Comparison of ENCODE assay signal across 18 cellular contexts in genomic region chr10:75868601-75869000, GRCh38.
A peak's percentile ranks its signal among the peaks of the same experiment; 100 is the strongest.
DNase-seq lines count a peak whose midpoint lies in the region; ATAC-seq, FAIRE-seq and TF ChIP-seq lines count a peak whose summit lies in the region.
"Had no signal": no experiment of that assay in that cellular context is flagged by ENCODE, and none has a peak within 500 bp of the region (broad histone marks: within the 10 kb centered on the region; RNA-seq: fewer than 3 reads in every experiment).

No MANE protein-coding gene starts in this region.

- TF ChIP-seq CTCF in H1 (IDR thresholded peaks at IDR 0.05; ENCODE audit: control extremely low read depth in 1 of 3, insufficient read depth in 1 of 3, low read depth in 1 of 3, low read length in 3 of 3) = no peak
- TF ChIP-seq CTCF in CD8-positive, alpha-beta T cell (IDR thresholded peaks at IDR 0.05) = no peak

- H2BK120ac ChIP-seq in H1 (replicated peaks; ENCODE audit: low read depth, low read length) (no peak overlapping the region), neuronal stem cell (ENCODE audit: low read depth, low read length) (no peak overlapping the region)

- H3K4me3 ChIP-seq in H1 (ENCODE audit: extremely low read depth in 1 of 4, insufficient read depth in 2 of 4, low read depth in 3 of 4, low read length in 4 of 4) (no peak overlapping the region), neuronal stem cell (ENCODE audit: low read length in 2 of 2) (no peak overlapping the region)
- H3K4me3 ChIP-seq in CD8-positive, alpha-beta T cell (ENCODE audit: low read depth, low read length) = no peak overlapping the region
- H3K4me3 ChIP-seq: GM23338, HAP-1 had no signal

- POLR2A ChIA-PET in H1 (lab: Charles Lee; ENCODE audit: partially characterized antibody) = no interaction called here
- POLR2A ChIA-PET in CD8-positive, alpha-beta T cell (lab: Charles Lee) = no interaction called here

- H4K20me1 ChIP-seq in H1 (replicated peaks in 1 of 2; ENCODE audit: control insufficient read depth in 1 of 2, insufficient read depth in 2 of 2, low read length in 2 of 2) = no peaks in the 10 kb centered on the region

- no peaks in the 10 kb centered on the region for H3K23me2 ChIP-seq in H1 (ENCODE audit: low read depth, low read length)

- intact Hi-C loops in CD8-positive, alpha-beta T cell (cut with DNase I, micrococcal nuclease) = no loop called here

- H2BK12ac ChIP-seq in H1 (ENCODE audit: low read depth, low read length) (no peak overlapping the region), neuronal stem cell (ENCODE audit: low read length) (no peak overlapping the region)

- no peak overlapping the region for H3K4me2 ChIP-seq in H1 (ENCODE audit: insufficient read depth in 1 of 2, low read depth in 2 of 2, low read length in 2 of 2)
- H3K4me2 ChIP-seq in neuronal stem cell (ENCODE audit: insufficient read depth, low read length, poor library complexity, severe bottlenecking) = no peak overlapping the region
- H3K4me2 ChIP-seq: GM23338 had no signal

- H3K9me3 Mint-ChIP-seq in CD8-positive, alpha-beta T cell = no peaks in the 10 kb centered on the region
- H3K9me3 Mint-ChIP-seq: GM23338, HFFc6 had no signal

- H3K9me3 ChIP-seq in H1 (ENCODE audit: insufficient read depth in 2 of 2, low read depth in 1 of 2, low read length in 1 of 2) (no peaks in the 10 kb centered on the region), neuronal stem cell (replicated peaks in 1 of 2; ENCODE audit: control insufficient read depth in 2 of 2, insufficient read depth in 1 of 2, low read depth in 1 of 2, low read length in 2 of 2) (no peaks in the 10 kb centered on the region)
- H3K9me3 ChIP-seq in CD8-positive, alpha-beta T cell (ENCODE audit: low read length) = no peaks in the 10 kb centered on the region
- H3K9me3 ChIP-seq: Caco-2, HAP-1 had no signal

- no peaks in the 10 kb centered on the region for H3K4me1 ChIP-seq in H1 (replicated peaks in 1 of 4; ENCODE audit: control insufficient read depth in 3 of 4, insufficient read depth in 4 of 4, low read length in 3 of 4)
- H3K4me1 ChIP-seq in neuronal stem cell (ENCODE audit: control insufficient read depth in 2 of 2, insufficient read depth in 1 of 2, low read depth in 1 of 2, low read length in 2 of 2) = peaks cover 0 to 2% of the 10 kb centered on the region in 2 donors
- no peaks in the 10 kb centered on the region for H3K4me1 ChIP-seq in CD8-positive, alpha-beta T cell (ENCODE audit: insufficient read depth, low read length)
- H3K4me1 ChIP-seq: Caco-2, HAP-1 had no signal

- no peak for FAIRE-seq in H1 (lab: Jason Lieb, UNC)
- FAIRE-seq: GM12891, GM18507, H54 had no signal

- H2AFZ ChIP-seq in H1 (ENCODE audit: low read length) (0 out of 2 replicates have a peak overlapping the region, but pooled peaks have one; percentile 67), neuronal stem cell (ENCODE audit: low read length) (no peak overlapping the region)
- H2AFZ ChIP-seq: GM23338 had no signal

- H4K5ac ChIP-seq in H1 (ENCODE audit: insufficient read length, low read depth, low read length) = no peak overlapping the region

- H2BK15ac ChIP-seq in H1 (ENCODE audit: low read length) (no peak overlapping the region), neuronal stem cell (ENCODE audit: low read length) (no peak overlapping the region)

- no peak overlapping the region for H3K23ac ChIP-seq in H1 (ENCODE audit: insufficient read length)
- no peak overlapping the region for H3K23ac ChIP-seq in neuronal stem cell (ENCODE audit: low read depth, low read length, poor library complexity)

- H2AK5ac ChIP-seq in H1 (ENCODE audit: low read depth, low read length) (no peak overlapping the region), neuronal stem cell (ENCODE audit: low read depth, low read length) (peak overlapping the region; percentile 81)

- H3K4me1 Mint-ChIP-seq in CD8-positive, alpha-beta T cell (ENCODE audit: low read depth) = no peaks in the 10 kb centered on the region
- H3K4me1 Mint-ChIP-seq: CD4-positive, alpha-beta memory T cell; GM23338 had no signal

- H3K27me3 Mint-ChIP-seq in CD8-positive, alpha-beta T cell (ENCODE audit: low read depth) = no peaks in the 10 kb centered on the region

- no peak for TF ChIP-seq EP300 in H1 (IDR thresholded peaks at IDR 0.05; ENCODE audit: borderline replicate concordance in 1 of 2, low read depth in 2 of 2, low read length in 2 of 2)

- no peak overlapping the region for H3K56ac ChIP-seq in H1 (replicated peaks; ENCODE audit: insufficient read length, low read depth, low read length)

- H3K36me3 ChIP-seq in H1 (ENCODE audit: control insufficient read depth in 2 of 4, insufficient read depth in 4 of 4, low read length in 3 of 4) = no peaks in the 10 kb centered on the region
- H3K36me3 ChIP-seq in neuronal stem cell (replicated peaks in 1 of 2; ENCODE audit: control insufficient read depth in 2 of 2, insufficient read depth in 2 of 2, low read length in 2 of 2) = no peaks in the 10 kb centered on the region
- H3K36me3 ChIP-seq in CD8-positive, alpha-beta T cell (ENCODE audit: insufficient read depth, low read length) = no peaks in the 10 kb centered on the region
- H3K36me3 ChIP-seq: HAP-1 had no signal

- no peak for TF ChIP-seq POLR2A in H1 (IDR thresholded peaks at IDR 0.05; ENCODE audit: control extremely low read depth in 1 of 2, low read depth in 2 of 2, low read length in 2 of 2)

- no peak overlapping the region for H3K18ac ChIP-seq in H1 (ENCODE audit: extremely low read depth, low read length)
- no peak overlapping the region for H3K18ac ChIP-seq in neuronal stem cell (ENCODE audit: low read length)

- H3K4me3 Mint-ChIP-seq in CD8-positive, alpha-beta T cell = no peak overlapping the region
- H3K4me3 Mint-ChIP-seq: CD4-positive, alpha-beta memory T cell; GM23338; HFFc6 had no signal

- no peak overlapping the region for H2BK20ac ChIP-seq in H1 (ENCODE audit: low read length)

- H3K4ac ChIP-seq in H1 (replicated peaks; ENCODE audit: insufficient read length, low read depth, low read length) (no peak overlapping the region), neuronal stem cell (ENCODE audit: low read length) (no peak overlapping the region)

- H4K91ac ChIP-seq in H1 (replicated peaks; ENCODE audit: insufficient read length, low read length) (no peak overlapping the region), neuronal stem cell (ENCODE audit: low read depth, low read length, poor library complexity) (no peak overlapping the region)

- H3K14ac ChIP-seq in H1 (ENCODE audit: insufficient read length) (no peak overlapping the region), neuronal stem cell (ENCODE audit: low read length) (no peak overlapping the region)

- WGBS in H1 (ENCODE audit: extremely low coverage in 1 of 2, insufficient coverage in 1 of 2, insufficient read length in 1 of 2, insufficient replicate concordance in 2 of 2, low coverage in 1 of 2, low lambda C conversion rate in 2 of 2, missing lambda C conversion rate in 1 of 2), 2 experiments = 86% methylated on average over 5 of the region's 5 CpGs; no CpG with 5 or more reads in 1 of the 2 experiments
- WGBS in neuronal stem cell (ENCODE audit: extremely low coverage in 2 of 2, insufficient read length in 2 of 2, insufficient replicate concordance in 1 of 2), 2 donors = no CpG with 5 or more reads among the region's 5 CpGs

- DNase-seq in NCI-H69 (lab: John Stamatoyannopoulos, UW) (peak; percentile 10), H1 (ENCODE audit: low read depth in 1 of 2, low spot score in 2 of 2) (no peak), neuronal stem cell (ENCODE audit: low spot score) (no peak)
- DNase-seq in CD8-positive, alpha-beta T cell = no peak
- DNase-seq: C1 segment of cervical spinal cord; Caco-2; CD4-positive, alpha-beta memory T cell; DMS53; DMS79 treated with DMSO at 0.1 percent for 48 hours; GF-D8; HFFc6 had no signal

- H3K36me3 Mint-ChIP-seq in CD8-positive, alpha-beta T cell = no peaks in the 10 kb centered on the region
- H3K36me3 Mint-ChIP-seq: CD4-positive, alpha-beta memory T cell had no signal

- H3K79me1 ChIP-seq in H1 (ENCODE audit: low read depth, low read length) = no peaks in the 10 kb centered on the region
- H3K79me1 ChIP-seq in neuronal stem cell (ENCODE audit: low read depth, low read length) = no peaks in the 10 kb centered on the region

- H3K27ac Mint-ChIP-seq in CD8-positive, alpha-beta T cell = no peak overlapping the region
- H3K27ac Mint-ChIP-seq: CD4-positive, alpha-beta memory T cell; GM23338; HFFc6 had no signal

- CTCF ChIA-PET in H1 (lab: Charles Lee; ENCODE audit: partially characterized antibody) = interaction anchor here (1.9 kb wide), 1 partner anchor 9 kb away, joined by 7 read pairs; no protein-coding TSS in a partner anchor
- CTCF ChIA-PET in CD8-positive, alpha-beta T cell (lab: Charles Lee) = no interaction called here

- no peak for TF ChIP-seq RAD21 in H1 (IDR thresholded peaks at IDR 0.05 in 1 of 2, conservative IDR thresholded peaks at IDR 0.05 in 1 of 2; ENCODE audit: low read depth in 2 of 2, low read length in 2 of 2)

- H3K79me2 ChIP-seq in H1 (ENCODE audit: control insufficient read depth in 1 of 2, insufficient read depth in 2 of 2, low read length in 2 of 2) = no peaks in the 10 kb centered on the region

- H2BK5ac ChIP-seq in H1 (ENCODE audit: low read depth, low read length) = no peak overlapping the region
- H2BK5ac ChIP-seq in neuronal stem cell (ENCODE audit: low read length) = no peak overlapping the region

- no peak for ATAC-seq in HG02610 (IDR thresholded peaks at IDR 0.05; ENCODE audit: unreplicated experiment)
- ATAC-seq in CD8-positive, alpha-beta T cell = no peak
- ATAC-seq in HG02973 (IDR thresholded peaks at IDR 0.05; ENCODE audit: unreplicated experiment) = no peak
- ATAC-seq: GM23338 had no signal

- no peak overlapping the region for H4K8ac ChIP-seq in H1 (ENCODE audit: extremely low read depth, insufficient read depth, low read length)
- H4K8ac ChIP-seq in neuronal stem cell (ENCODE audit: low read depth, low read length) = no peak overlapping the region

- no peaks in the 10 kb centered on the region for H3K27me3 ChIP-seq in H1 (replicated peaks in 1 of 4; ENCODE audit: control insufficient read depth in 3 of 4, extremely low read depth in 1 of 4, insufficient read depth in 3 of 4, low read length in 3 of 4)
- no peaks in the 10 kb centered on the region for H3K27me3 ChIP-seq in neuronal stem cell (ENCODE audit: control insufficient read depth in 3 of 3, insufficient read depth in 3 of 3, low read depth in 1 of 3, low read length in 3 of 3)
- no peaks in the 10 kb centered on the region for H3K27me3 ChIP-seq in CD8-positive, alpha-beta T cell (ENCODE audit: insufficient read depth, low read length)

- H3K9ac ChIP-seq in H1 (replicated peaks in 1 of 4; ENCODE audit: extremely low read depth in 1 of 4, low read depth in 3 of 4, low read length in 3 of 4) = no peak overlapping the region
- H3K9ac ChIP-seq in neuronal stem cell (ENCODE audit: low read depth, low read length, poor library complexity) = no peak overlapping the region

- no peak overlapping the region for H3K27ac ChIP-seq in H1 (ENCODE audit: low read depth, low read length)
- H3K27ac ChIP-seq in neuronal stem cell (replicated peaks; ENCODE audit: low read length) = no peak overlapping the region
- H3K27ac ChIP-seq in CD8-positive, alpha-beta T cell (ENCODE audit: low read depth, low read length) = no peak overlapping the region

TF ChIP-seq in H1, 55 proteins besides CTCF, POLR2A, EP300 and RAD21 (continues in another document):
- no peak for TF ChIP-seq CEBPB (IDR thresholded peaks at IDR 0.05; ENCODE audit: low read depth, low read length)
- no peak for TF ChIP-seq YY1 (IDR thresholded peaks at IDR 0.05; ENCODE audit: low read depth, low read length)
- no peak for TF ChIP-seq GTF2F1 (IDR thresholded peaks at IDR 0.05; ENCODE audit: borderline replicate concordance, low read depth, low read length)
